ENCODE assay signal across 5 cellular contexts in the genomic region with DNA sequence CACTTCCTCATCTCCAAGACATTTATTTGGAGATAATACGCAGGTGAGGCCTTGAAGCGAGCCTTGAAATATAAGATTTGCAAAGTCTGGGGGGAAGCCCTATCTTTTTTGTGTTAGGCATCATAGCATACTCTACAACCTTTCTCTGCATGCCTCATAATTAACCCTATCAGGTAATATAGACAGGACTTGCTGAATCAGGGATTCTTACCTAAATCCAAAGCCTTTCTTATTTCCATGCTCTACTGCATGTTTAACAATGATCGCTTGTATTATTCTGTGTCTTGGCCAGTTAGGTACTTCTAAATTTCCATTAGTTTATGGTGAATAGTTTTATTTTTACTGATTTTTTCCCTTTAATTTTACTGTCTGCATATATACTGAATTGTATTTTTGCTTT.
"Had no signal": no experiment of that assay in that cellular context is flagged by ENCODE, and none has a peak within 500 bp of the region (broad histone marks: within the 10 kb centered on the region; RNA-seq: fewer than 3 reads in every experiment).

No MANE protein-coding gene starts in this region.

- FAIRE-seq: GM12878, GM12891, GM12892, GM18507 had no signal

- H3K4me3 ChIP-seq: GM12878 had no signal

- DNase-seq: GF-D8 had no signal
